ENCODE assay signal across 9 cellular contexts in genomic region chr13:98264877-98265276, GRCh38.
"Had no signal": no experiment of that assay in that cellular context is flagged by ENCODE, and none has a peak within 500 bp of the region (broad histone marks: within the 10 kb centered on the region; RNA-seq: fewer than 3 reads in every experiment).

No MANE protein-coding gene starts in this region.

- H3K9me3 Mint-ChIP-seq: HFFc6, IgD-negative memory B cell had no signal

- H3K9me3 ChIP-seq: HAP-1 had no signal

- H2AFZ ChIP-seq: GM23248 had no signal

- FAIRE-seq: HTR-8/SVneo had no signal

- ATAC-seq: HCT116 had no signal

- H3K27ac Mint-ChIP-seq: HFFc6, IgD-negative memory B cell had no signal

- H3K9ac ChIP-seq: GM23248 had no signal

- H3K4me3 ChIP-seq: GM23248, HAP-1 had no signal

- H3K4me3 Mint-ChIP-seq: HFFc6, IgD-negative memory B cell had no signal

- H3K36me3 Mint-ChIP-seq: IgD-negative memory B cell had no signal

- H3K4me1 Mint-ChIP-seq: IgD-negative memory B cell had no signal

- H3K36me3 ChIP-seq: HAP-1 had no signal

- H3K27ac ChIP-seq: GM23248 had no signal

- DNase-seq: GM23248, GOT3, H7, HFFc6, KBM-7 had no signal
